Comparison of ENCODE assay signal across 29 cellular contexts in genomic region chr1:35873243-35873642, GRCh38.
"Had no signal": no experiment of that assay in that cellular context is flagged by ENCODE, and none has a peak within 500 bp of the region (broad histone marks: within the 10 kb centered on the region; RNA-seq: fewer than 3 reads in every experiment).

No MANE protein-coding gene starts in this region.

- H3K9me3 ChIP-seq: left lung, lower lobe of right lung, pancreas, prostate gland, stomach, testis, thyroid gland, transverse colon, upper lobe of left lung, vagina had no signal

- H3K4me3 ChIP-seq: left lung, lower lobe of right lung, pancreas, prostate gland, skin epidermis, stomach, testis, thyroid gland, transverse colon, upper lobe of left lung, vagina had no signal

- H3K4me1 ChIP-seq: left lung, lower lobe of right lung, pancreas, prostate gland, stomach, testis, thyroid gland, transverse colon, upper lobe of left lung, vagina had no signal

- H3K27me3 ChIP-seq: left lung, pancreas, stomach, testis, thyroid gland, transverse colon, upper lobe of left lung, vagina had no signal

- H3K36me3 ChIP-seq: left lung, lower lobe of right lung, pancreas, prostate gland, stomach, thyroid gland, transverse colon, upper lobe of left lung, vagina had no signal

- DNase-seq: hypothalamus; immature natural killer cell; kidney; left colon; left lung; lower lobe of right lung; mammary epithelial cell; mesenchymal stem cell; midbrain; naive thymus-derived CD8-positive, alpha-beta T cell; nucleus accumbens; pancreas; posterior cingulate gyrus; retina; right cardiac atrium; stimulated activated CD4-positive, alpha-beta T cell treated with anti-CD3 and anti-CD28 coated beads, Interleukin-12 subunit alpha, Interleukin-12 subunit beta, amount 100 ng/mL, for 4 hours; stimulated activated CD4-positive, alpha-beta T cell treated with anti-CD3 and anti-CD28 coated beads, Interleukin-15, amount 100 ng/mL, for 24 hours; stimulated activated CD4-positive, alpha-beta T cell treated with anti-CD3 and anti-CD28 coated beads, Interleukin-2, amount 100 ng/mL, for 24 hours; stimulated activated CD4-positive, alpha-beta T cell treated with anti-CD3 and anti-CD28 coated beads, Interleukin-4, amount 100 ng/mL, for 1 hour; stimulated activated naive B cell treated with anti-CD40 and anti-IgM and Interleukin-4, amounts not matched to agents 10 μg/mL and 1 μg/mL and 100 μg/mL, for 72 hours; stimulated activated naive CD8-positive, alpha-beta T cell treated with anti-CD3 and anti-CD28 coated beads, Interleukin-15, Interleukin-2, amounts not matched to agents 100 U/mL and 50 U/mL, for 24 hours; stomach; testis; thyroid gland; transverse colon; upper lobe of left lung had no signal

- H3K27ac ChIP-seq: left lung, lower lobe of right lung, pancreas, prostate gland, skin epidermis, stomach, testis, thyroid gland, transverse colon, upper lobe of left lung, vagina had no signal
